ENCODE assay signal across 8 cellular contexts in the genomic region with DNA sequence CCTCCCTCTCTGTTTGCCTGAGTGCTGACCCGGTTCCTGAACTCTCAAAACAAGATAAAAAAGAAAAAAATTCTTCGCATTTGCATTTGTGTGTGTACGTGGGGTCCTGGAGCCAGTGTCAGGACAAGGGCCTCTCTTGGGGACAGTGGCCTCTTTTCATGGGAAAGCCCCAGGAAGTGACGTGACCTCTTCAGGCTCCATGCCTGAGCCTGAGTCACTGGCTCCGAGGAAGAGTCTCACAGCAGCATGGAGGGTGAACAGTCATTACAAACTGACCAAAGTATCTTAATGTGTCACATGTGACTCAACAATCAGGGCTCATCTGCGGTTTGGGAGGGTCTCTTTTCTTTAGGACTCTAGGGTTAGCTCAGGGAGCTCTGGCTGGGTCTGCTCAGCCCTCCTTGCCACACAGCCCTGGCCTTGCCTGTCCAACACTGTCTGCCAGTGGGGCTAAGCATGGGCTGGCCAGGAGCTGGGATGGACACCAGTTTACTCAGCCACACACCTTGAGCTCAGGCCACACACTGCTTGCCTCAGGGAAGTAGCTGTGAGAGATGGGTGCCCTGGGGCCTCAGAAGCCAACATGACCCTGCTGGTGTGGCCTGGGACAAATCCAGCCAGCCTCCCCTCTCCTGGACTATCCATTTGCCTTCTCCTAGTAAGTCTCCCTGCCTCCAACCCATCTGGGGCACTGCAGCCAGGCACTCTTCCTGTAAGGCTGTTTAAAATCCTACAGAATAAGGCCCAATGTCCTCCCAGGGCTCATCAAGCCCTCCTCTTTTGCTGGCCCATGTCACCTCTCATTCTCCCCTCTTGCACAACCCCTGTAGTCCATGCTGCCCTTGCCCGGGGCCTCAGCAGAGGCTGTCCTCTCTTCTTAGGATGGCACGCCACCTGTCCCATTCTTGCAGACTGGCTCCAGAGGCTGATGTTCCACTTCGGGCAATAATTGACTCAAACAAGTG. TPM values are rescaled to one million over a fixed set of nuclear protein-coding genes. Genes with fewer than 3 reads are reported as not detected.
DNase-seq lines count a peak whose midpoint lies in the region; ATAC-seq, FAIRE-seq and TF ChIP-seq lines count a peak whose summit lies in the region.

No MANE protein-coding gene starts in this region.

- WGBS in small intestine, 3 donors, result 56 to 60% (median 58%) methylated on average over 9 of the region's 9 CpGs

- H3K9ac ChIP-seq in BLaER1 treated with 17β-estradiol and CSF1 and Interleukin-3, amounts not matched to agents 10 nM and 100 nM, result peak overlapping the region in 9 of 11 experiments; percentile 5 to 71 (median 32); a peak in 11 of 22 replicates
- no peak overlapping the region for H3K9ac ChIP-seq in parathyroid adenoma

- no peak for TF ChIP-seq CTCF in parathyroid adenoma (IDR thresholded peaks at IDR 0.05)

- ATAC-seq in GM19438 (IDR thresholded peaks at IDR 0.05; ENCODE audit: low read depth, unreplicated experiment) (peak; percentile 79), HG03457 (IDR thresholded peaks at IDR 0.05; ENCODE audit: unreplicated experiment) (peak; percentile 76), left colon (no peak)

- peak overlapping the region in 10 of 11 experiments; percentile 30 to 91 (median 63); a peak in 20 of 22 replicates for H3K27ac ChIP-seq in BLaER1 treated with 17β-estradiol and CSF1 and Interleukin-3, amounts not matched to agents 10 nM and 100 nM
- H3K27ac ChIP-seq in parathyroid adenoma (peak overlapping the region; percentile 33), small intestine (ENCODE audit: low read depth in 1 of 2, low read length in 1 of 2) (peak overlapping the region in 1 of 2 donors; percentile 91)

- FAIRE-seq in small intestine (lab: Jason Lieb, UNC), result no peak

- intact Hi-C loops in left colon (cut with DNase I, micrococcal nuclease), result no loop called here

- H3K79me2 ChIP-seq in parathyroid adenoma, result peaks cover 50% of the 10 kb centered on the region

- H3K4me3 ChIP-seq in BLaER1 treated with 17β-estradiol and CSF1 and Interleukin-3, amounts not matched to agents 10 nM and 100 nM, result no peak overlapping the region
- H3K4me3 ChIP-seq in parathyroid adenoma (ENCODE audit: low read depth, low read length), result no peak overlapping the region
- no peak overlapping the region for H3K4me3 ChIP-seq in small intestine (ENCODE audit: low read depth in 1 of 2, low read length in 2 of 2)

- peaks cover 0 to 17% (median 0%) of the 10 kb centered on the region in 11 experiments; a peak in 2 of 22 replicates for H3K36me3 ChIP-seq in BLaER1 treated with 17β-estradiol and CSF1 and Interleukin-3, amounts not matched to agents 10 nM and 100 nM
- H3K36me3 ChIP-seq in parathyroid adenoma (ENCODE audit: control insufficient read depth, insufficient read depth, low read length) (no peaks in the 10 kb centered on the region), small intestine (ENCODE audit: control insufficient read depth in 2 of 2, insufficient read depth in 2 of 2, low read length in 2 of 2) (no peaks in the 10 kb centered on the region)

- H2AFZ ChIP-seq in parathyroid adenoma, result no peak overlapping the region

- H3K4me2 ChIP-seq in BLaER1 treated with 17β-estradiol and CSF1 and Interleukin-3, amounts not matched to agents 10 nM and 100 nM, result peak overlapping the region; percentile 25 to 96 (median 65); a peak in 21 of 22 replicates
- no peak overlapping the region for H3K4me2 ChIP-seq in parathyroid adenoma (ENCODE audit: low read length)

- peaks cover 0 to 82% (median 37%) of the 10 kb centered on the region in 11 experiments; a peak in 14 of 22 replicates for H4K20me1 ChIP-seq in BLaER1 treated with 17β-estradiol and CSF1 and Interleukin-3, amounts not matched to agents 10 nM and 100 nM

- no peaks in the 10 kb centered on the region for H3K27me3 ChIP-seq in BLaER1 treated with 17β-estradiol and CSF1 and Interleukin-3, amounts not matched to agents 10 nM and 100 nM
- H3K27me3 ChIP-seq in parathyroid adenoma (ENCODE audit: control insufficient read depth, insufficient read depth, low read length) (no peaks in the 10 kb centered on the region), small intestine (ENCODE audit: control insufficient read depth in 2 of 2, insufficient read depth in 2 of 2, low read length in 2 of 2) (no peaks in the 10 kb centered on the region)

- H3K4me1 ChIP-seq in BLaER1 treated with 17β-estradiol and CSF1 and Interleukin-3, amounts not matched to agents 10 nM and 100 nM, result peaks cover 46 to 100% (median 88%) of the 10 kb centered on the region in 10 experiments
- peaks cover 14% of the 10 kb centered on the region for H3K4me1 ChIP-seq in parathyroid adenoma
- peaks cover 0 to 5% of the 10 kb centered on the region in 2 donors for H3K4me1 ChIP-seq in small intestine (ENCODE audit: control insufficient read depth in 2 of 2, insufficient read depth in 1 of 2, low read depth in 1 of 2, low read length in 1 of 2)

- peak; percentile 25 to 43 for DNase-seq in activated CD4-positive, alpha-beta T cell treated with anti-CD3 and anti-CD28 coated beads, Interleukin-2, amount 50 U/mL, for 4 hours
- DNase-seq in fibroblast of gingiva (ENCODE audit: low read depth) (peak; percentile 52), small intestine (no peak), left colon (no peak)

- H3K9me3 ChIP-seq in BLaER1 treated with 17β-estradiol and CSF1 and Interleukin-3, amounts not matched to agents 10 nM and 100 nM (replicated peaks in 1 of 11), result no peaks in the 10 kb centered on the region
- H3K9me3 ChIP-seq in parathyroid adenoma (ENCODE audit: control insufficient read depth, low read length) (no peaks in the 10 kb centered on the region), small intestine (ENCODE audit: control insufficient read depth, low read depth) (no peaks in the 10 kb centered on the region)

RNA-seq across cellular contexts. Expression of gene TMEM273, which starts 10.5 kb away (rescaled TPM):
- polyA plus RNA-seq in small intestine, result 10 to 100 TPM in 1 of 3 donors, 1 to 10 TPM in 2; 1.8 to 19.9 (median 3.0) TPM
- total RNA-seq in left colon, result 1 to 10 TPM; 2.7 to 8.4 TPM

RNA-seq across cellular contexts. Expression of gene FAM170B, which starts 43.9 kb away (rescaled TPM):
- not detected for polyA plus RNA-seq in small intestine
- not detected for total RNA-seq in left colon

Comparison
In these comparisons a context has a peak if more than half of its experiments do, and no peak if none do; other contexts are left out.
1. DNase-seq: peak in activated CD4-positive, alpha-beta T cell treated with anti-CD3 and anti-CD28 coated beads, Interleukin-2, amount 50 U/mL, for 4 hours (2 of 2) and fibroblast of gingiva (single experiment); none in small intestine (single experiment) and left colon (0 of 2).